Comparison of ENCODE assay signal across 8 cellular contexts in genomic region chr15:45036812-45037781, GRCh38. TPM values are rescaled to one million over a fixed set of nuclear protein-coding genes. Genes with fewer than 3 reads are reported as not detected.
DNase-seq lines count a peak whose midpoint lies in the region; ATAC-seq and TF ChIP-seq lines count a peak whose summit lies in the region.
"Not testable (repeated sequence)": the region's sequence is repeated elsewhere in the genome, so short reads cannot be mapped to it uniquely, and the experiment has no call there.

No MANE protein-coding gene starts in this region.

- H3K27me3 ChIP-seq in parathyroid adenoma (ENCODE audit: control insufficient read depth, insufficient read depth, low read length); thoracic aorta (replicated peaks; ENCODE audit: insufficient read depth): not testable (repeated sequence)

- not testable (repeated sequence) for H3K27ac Mint-ChIP-seq in T-cell; activated naive CD8-positive, alpha-beta T cell; glutamatergic neuron (ENCODE audit: unreplicated experiment)

- H2AFZ ChIP-seq in parathyroid adenoma: not testable (repeated sequence)

- H3K4me1 ChIP-seq in parathyroid adenoma; thoracic aorta (ENCODE audit: control insufficient read depth in 1 of 2, low read depth in 2 of 2): not testable (repeated sequence)

- H3K36me3 ChIP-seq in parathyroid adenoma (ENCODE audit: control insufficient read depth, insufficient read depth, low read length); thoracic aorta: not testable (repeated sequence)

- CTCF ChIA-PET in T-cell (lab: Charles Lee): interaction anchor here (0.5 to 1.7 kb wide), 12 partner anchors 65 to 457 kb away, joined by 3 to 7 read pairs (median 4); no protein-coding TSS in a partner anchor

- POLR2A ChIA-PET in T-cell (lab: Charles Lee): not testable (repeated sequence)

- H3K4me3 ChIP-seq in parathyroid adenoma (ENCODE audit: low read depth, low read length); thoracic aorta: not testable (repeated sequence)

- H3K79me2 ChIP-seq in parathyroid adenoma: not testable (repeated sequence)

- H3K9ac ChIP-seq in parathyroid adenoma: not testable (repeated sequence)

- H3K9me3 Mint-ChIP-seq in T-cell; activated naive CD8-positive, alpha-beta T cell (ENCODE audit: low read depth); glutamatergic neuron (ENCODE audit: unreplicated experiment): not testable (repeated sequence)

- DNase-seq in NCI-H187 (lab: John Stamatoyannopoulos, UW): peak; percentile 25 to 29
- peak; percentile 39 to 72 (median 64) for DNase-seq in T-cell
- peak; percentile 72 for DNase-seq in glutamatergic neuron
- not testable (repeated sequence) for DNase-seq in thoracic aorta (ENCODE audit: low spot score)

- ATAC-seq in HG02840 (IDR thresholded peaks at IDR 0.05; ENCODE audit: low FRiP score, unreplicated experiment) (peak; percentile 70), T-cell (replicated peaks in 1 of 4) (peak; percentile 80 to 93 (median 90))
- ATAC-seq in thoracic aorta (ENCODE audit: insufficient number of reproducible peaks, low FRiP score, low read depth): not testable (repeated sequence)

- H3K4me3 Mint-ChIP-seq in T-cell: peak overlapping the region in 1 of 3 donors; percentile 63
- peak overlapping the region; percentile 21 for H3K4me3 Mint-ChIP-seq in activated naive CD8-positive, alpha-beta T cell
- H3K4me3 Mint-ChIP-seq in glutamatergic neuron (ENCODE audit: unreplicated experiment): not testable (repeated sequence)

- H3K36me3 Mint-ChIP-seq in T-cell; activated naive CD8-positive, alpha-beta T cell; glutamatergic neuron (ENCODE audit: unreplicated experiment): not testable (repeated sequence)

- not testable (repeated sequence) for H3K9me3 ChIP-seq in parathyroid adenoma (ENCODE audit: control insufficient read depth, low read length); thoracic aorta

- not testable (repeated sequence) for H3K27ac ChIP-seq in parathyroid adenoma, thoracic aorta

- peaks cover 15 to 24% (median 18%) of the 10 kb centered on the region in 3 donors for H3K4me1 Mint-ChIP-seq in T-cell
- H3K4me1 Mint-ChIP-seq in activated naive CD8-positive, alpha-beta T cell (ENCODE audit: low read depth): peaks cover 22% of the 10 kb centered on the region
- H3K4me1 Mint-ChIP-seq in glutamatergic neuron (ENCODE audit: low read depth, unreplicated experiment): not testable (repeated sequence)

- peak; percentile 96 for TF ChIP-seq CTCF in GM12872 (IDR thresholded peaks at IDR 0.05; ENCODE audit: insufficient read depth, low read depth, low read length)
- peak; percentile 75 for TF ChIP-seq CTCF in glutamatergic neuron (IDR thresholded peaks at IDR 0.05; ENCODE audit: partially characterized antibody, unreplicated experiment)
- peak; percentile 71 for TF ChIP-seq CTCF in parathyroid adenoma (IDR thresholded peaks at IDR 0.05)
- TF ChIP-seq CTCF in thoracic aorta (IDR thresholded peaks at IDR 0.05): peak; percentile 82

- H3K27me3 Mint-ChIP-seq in T-cell; activated naive CD8-positive, alpha-beta T cell; glutamatergic neuron (ENCODE audit: unreplicated experiment): not testable (repeated sequence)

- H3K4me2 ChIP-seq in parathyroid adenoma (ENCODE audit: low read length): not testable (repeated sequence)

RNA-seq across cellular contexts. Expression of gene SORD, which starts 14.1 kb away (rescaled TPM):
- 1 to 10 TPM; 2.6 to 6.0 (median 5.1) TPM for total RNA-seq in T-cell
- total RNA-seq in glutamatergic neuron (ENCODE audit: unreplicated experiment): 29.1 TPM
- total RNA-seq in thoracic aorta: 10 to 100 TPM in 1 of 2 donors, 1 to 10 TPM in 1; 6.6 to 10.7 TPM
